3 cellular contexts compared by ENCODE assay signal in the genomic region with DNA sequence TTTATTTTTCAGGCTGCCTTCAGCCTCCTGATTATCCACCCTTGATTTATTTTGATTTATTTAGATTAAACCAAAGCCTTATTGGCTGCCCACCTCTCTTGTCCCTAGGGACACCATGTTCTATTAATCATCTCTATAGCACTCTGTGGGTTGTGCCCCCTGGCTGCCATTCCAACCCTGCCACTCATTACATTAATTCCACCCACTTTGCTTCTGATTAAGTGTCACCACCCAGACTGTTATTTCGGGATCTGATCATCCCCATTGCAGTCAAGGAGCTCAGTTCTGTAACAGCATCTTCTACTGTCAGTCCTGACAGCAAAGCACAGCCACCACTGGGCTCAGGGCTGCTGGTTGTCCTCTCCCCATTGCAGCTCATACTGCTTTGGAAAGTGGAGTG.
"Had no signal": no experiment of that assay in that cellular context is flagged by ENCODE, and none has a peak within 500 bp of the region (broad histone marks: within the 10 kb centered on the region; RNA-seq: fewer than 3 reads in every experiment).

No MANE protein-coding gene starts in this region.

- H3K4me3 ChIP-seq: GM12878 had no signal

- DNase-seq: GDM1, GF-D8 had no signal

- ATAC-seq: GM12878 had no signal
